Comparison of ENCODE assay signal across 8 cellular contexts in genomic region chr10:46597616-46598246, GRCh38. TPM values are rescaled to one million over a fixed set of nuclear protein-coding genes. Genes with fewer than 3 reads are reported as not detected.
DNase-seq lines count a peak whose midpoint lies in the region; ATAC-seq and TF ChIP-seq lines count a peak whose summit lies in the region.
"Not testable (repeated sequence)": the region's sequence is repeated elsewhere in the genome, so short reads cannot be mapped to it uniquely, and the experiment has no call there.

No MANE protein-coding gene starts in this region.

- H2AK5ac ChIP-seq in mesenchymal stem cell (ENCODE audit: low read length, severe bottlenecking): not testable (repeated sequence)

- H3K27ac ChIP-seq in RWPE2 (ENCODE audit: poor library complexity, severe bottlenecking): not testable (repeated sequence)
- peak overlapping the region; percentile 53 for H3K27ac ChIP-seq in mesenchymal stem cell (ENCODE audit: low read length, poor library complexity, severe bottlenecking)

- not testable (repeated sequence) for H3K18ac ChIP-seq in mesenchymal stem cell (ENCODE audit: low read depth in 1 of 2, low read length in 2 of 2)

- not testable (repeated sequence) for H3K4me1 Mint-ChIP-seq in Caco-2 (ENCODE audit: low read depth, unreplicated experiment); activated naive CD8-positive, alpha-beta T cell treated with anti-CD3 and anti-CD28 coated beads, Interleukin-2, amount 10 ng/mL, durations not matched to agents 7 days and 5 days; stimulated activated naive B cell treated with anti-CD40 and anti-IgM and Interleukin-4, amounts not matched to agents 10 μg/mL and 1 μg/mL and 100 μg/mL, for 72 hours

- not testable (repeated sequence) for H4K91ac ChIP-seq in mesenchymal stem cell (ENCODE audit: low read length)

- POLR2A ChIA-PET in Caco-2 (lab: Charles Lee); activated naive CD8-positive, alpha-beta T cell treated with anti-CD3 and anti-CD28 coated beads, Interleukin-2, amount 10 ng/mL, durations not matched to agents 7 days and 5 days (lab: Charles Lee): not testable (repeated sequence)

- not testable (repeated sequence) for H2AFZ ChIP-seq in mesenchymal stem cell (ENCODE audit: low read depth, low read length)

- H3K9me3 Mint-ChIP-seq in Caco-2 (ENCODE audit: unreplicated experiment); activated naive CD8-positive, alpha-beta T cell treated with anti-CD3 and anti-CD28 coated beads, Interleukin-2, amount 10 ng/mL, durations not matched to agents 7 days and 5 days; stimulated activated naive B cell treated with anti-CD40 and anti-IgM and Interleukin-4, amounts not matched to agents 10 μg/mL and 1 μg/mL and 100 μg/mL, for 72 hours: not testable (repeated sequence)

- H3K27me3 Mint-ChIP-seq in Caco-2 (ENCODE audit: insufficient read depth, unreplicated experiment); activated naive CD8-positive, alpha-beta T cell treated with anti-CD3 and anti-CD28 coated beads, Interleukin-2, amount 10 ng/mL, durations not matched to agents 7 days and 5 days; stimulated activated naive B cell treated with anti-CD40 and anti-IgM and Interleukin-4, amounts not matched to agents 10 μg/mL and 1 μg/mL and 100 μg/mL, for 72 hours: not testable (repeated sequence)

- CTCF ChIA-PET in Caco-2 (lab: Charles Lee): not testable (repeated sequence)

- H2BK120ac ChIP-seq in mesenchymal stem cell (ENCODE audit: low read depth, low read length): not testable (repeated sequence)

- H3K4me3 ChIP-seq in Caco-2 (ENCODE audit: low read depth, low read length): peak overlapping the region; percentile 47
- H3K4me3 ChIP-seq in RWPE2 (ENCODE audit: severe bottlenecking): not testable (repeated sequence)
- H3K4me3 ChIP-seq in fibroblast of pulmonary artery (replicated peaks; ENCODE audit: low read depth, low read length): peak overlapping the region; percentile 40
- H3K4me3 ChIP-seq in mesenchymal stem cell (ENCODE audit: insufficient read depth in 1 of 2, low read depth in 1 of 2, low read length in 2 of 2): peak overlapping the region; percentile 44 to 53

- intact Hi-C loops in Caco-2 (cut with micrococcal nuclease; ENCODE audit: unreplicated experiment): not testable (repeated sequence)

- not testable (repeated sequence) for H3K4me1 ChIP-seq in Caco-2; RWPE2 (ENCODE audit: insufficient read depth, poor library complexity, severe bottlenecking); mesenchymal stem cell (ENCODE audit: control insufficient read depth, insufficient read depth, low read depth, low read length)

- H2BK12ac ChIP-seq in mesenchymal stem cell (ENCODE audit: low read length in 2 of 2): not testable (repeated sequence)

- H2BK5ac ChIP-seq in mesenchymal stem cell (ENCODE audit: low read depth, low read length, poor library complexity, severe bottlenecking): not testable (repeated sequence)

- not testable (repeated sequence) for H4K8ac ChIP-seq in mesenchymal stem cell (ENCODE audit: low read length)

- DNase-seq in Caco-2: peak; percentile 64 to 79
- DNase-seq in RWPE2 (ENCODE audit: low spot score); fibroblast of pulmonary artery (ENCODE audit: low read depth); stimulated activated naive B cell treated with anti-CD40 and anti-IgM and Interleukin-4, amounts not matched to agents 10 μg/mL and 1 μg/mL and 100 μg/mL, for 72 hours: not testable (repeated sequence)
- DNase-seq in activated naive CD8-positive, alpha-beta T cell treated with anti-CD3 and anti-CD28 coated beads, Interleukin-2, amount 10 ng/mL, durations not matched to agents 7 days and 5 days: peak; percentile 60
- peak; percentile 12 for DNase-seq in mesenchymal stem cell

- 0% methylated on average over 6 of the region's 44 CpGs for WGBS in mesenchymal stem cell

- H3K27me3 ChIP-seq in Caco-2 (replicated peaks; ENCODE audit: control insufficient read depth, insufficient read depth, low read length); RWPE2 (ENCODE audit: insufficient read depth, poor library complexity, severe bottlenecking); mesenchymal stem cell (ENCODE audit: control insufficient read depth in 1 of 2, insufficient read depth in 1 of 2, low read length in 2 of 2): not testable (repeated sequence)

- H3K14ac ChIP-seq in mesenchymal stem cell (ENCODE audit: low read length in 2 of 2): not testable (repeated sequence)

- not testable (repeated sequence) for BruUV-seq in Caco-2 (replicated peaks; lab: Mats Ljungman, UMichigan)

- not testable (repeated sequence) for H3K9ac ChIP-seq in mesenchymal stem cell (ENCODE audit: low read length)

- not testable (repeated sequence) for H2BK15ac ChIP-seq in mesenchymal stem cell (ENCODE audit: low read depth, poor library complexity, severe bottlenecking)

- peak in 1 of 2 experiments; percentile 21 for TF ChIP-seq CTCF in Caco-2 (IDR thresholded peaks at IDR 0.05; ENCODE audit: insufficient read depth in 1 of 2, low read depth in 1 of 2, low read length in 1 of 2, severe bottlenecking in 1 of 2, unreplicated experiment in 1 of 2)
- TF ChIP-seq CTCF in RWPE2 (IDR thresholded peaks at IDR 0.05; ENCODE audit: poor library complexity, severe bottlenecking); fibroblast of pulmonary artery (IDR thresholded peaks at IDR 0.05; ENCODE audit: low read length, missing control alignments): not testable (repeated sequence)

- not testable (repeated sequence) for H3K36me3 ChIP-seq in Caco-2 (ENCODE audit: control insufficient read depth, insufficient read depth, low read length); RWPE2 (ENCODE audit: low read depth); mesenchymal stem cell (ENCODE audit: control insufficient read depth in 1 of 2, insufficient read depth in 2 of 2, low read depth in 1 of 2, low read length in 2 of 2)

- not testable (repeated sequence) for H3K4ac ChIP-seq in mesenchymal stem cell (ENCODE audit: low read depth in 1 of 2, low read length in 2 of 2)

- H3K4me3 Mint-ChIP-seq in Caco-2 (ENCODE audit: unreplicated experiment): peak overlapping the region; percentile 83
- peak overlapping the region; percentile 70 for H3K4me3 Mint-ChIP-seq in activated naive CD8-positive, alpha-beta T cell treated with anti-CD3 and anti-CD28 coated beads, Interleukin-2, amount 10 ng/mL, durations not matched to agents 7 days and 5 days
- H3K4me3 Mint-ChIP-seq in stimulated activated naive B cell treated with anti-CD40 and anti-IgM and Interleukin-4, amounts not matched to agents 10 μg/mL and 1 μg/mL and 100 μg/mL, for 72 hours: peak overlapping the region; percentile 30 to 41

- H3K23ac ChIP-seq in mesenchymal stem cell (ENCODE audit: low read length in 2 of 2): not testable (repeated sequence)

- not testable (repeated sequence) for H3K36me3 Mint-ChIP-seq in Caco-2 (ENCODE audit: insufficient read depth, unreplicated experiment); activated naive CD8-positive, alpha-beta T cell treated with anti-CD3 and anti-CD28 coated beads, Interleukin-2, amount 10 ng/mL, durations not matched to agents 7 days and 5 days; stimulated activated naive B cell treated with anti-CD40 and anti-IgM and Interleukin-4, amounts not matched to agents 10 μg/mL and 1 μg/mL and 100 μg/mL, for 72 hours

- H3K79me1 ChIP-seq in mesenchymal stem cell (replicated peaks; ENCODE audit: low read length, poor library complexity, severe bottlenecking): not testable (repeated sequence)

- not testable (repeated sequence) for H3K9me3 ChIP-seq in Caco-2; RWPE2 (ENCODE audit: severe bottlenecking); mesenchymal stem cell (ENCODE audit: control insufficient read depth, low read length)

- H3K4me2 ChIP-seq in mesenchymal stem cell (ENCODE audit: low read length, poor library complexity, severe bottlenecking): peak overlapping the region; percentile 50

- peak; percentile 79 for ATAC-seq in GM19467 (IDR thresholded peaks at IDR 0.05; ENCODE audit: unreplicated experiment)
- ATAC-seq in HG03095 (IDR thresholded peaks at IDR 0.05; ENCODE audit: unreplicated experiment): peak; percentile 87
- ATAC-seq in RWPE2 (ENCODE audit: low read depth): peak; percentile 84
- peak; percentile 82 for ATAC-seq in activated naive CD8-positive, alpha-beta T cell treated with anti-CD3 and anti-CD28 coated beads, Interleukin-2, amount 10 ng/mL, durations not matched to agents 7 days and 5 days (ENCODE audit: low read depth)
- peak; percentile 90 to 93 for ATAC-seq in stimulated activated naive B cell treated with anti-CD40 and anti-IgM and Interleukin-4, amounts not matched to agents 10 μg/mL and 1 μg/mL and 100 μg/mL, for 72 hours (replicated peaks)

- not testable (repeated sequence) for H3K27ac Mint-ChIP-seq in Caco-2 (ENCODE audit: unreplicated experiment); activated naive CD8-positive, alpha-beta T cell treated with anti-CD3 and anti-CD28 coated beads, Interleukin-2, amount 10 ng/mL, durations not matched to agents 7 days and 5 days; stimulated activated naive B cell treated with anti-CD40 and anti-IgM and Interleukin-4, amounts not matched to agents 10 μg/mL and 1 μg/mL and 100 μg/mL, for 72 hours

RNA-seq across cellular contexts. Expression of gene SYT15, which starts 18.8 kb away (rescaled TPM):
- total RNA-seq in Caco-2 (2022): 0.43 and 0.60 TPM in 2 replicates
- total RNA-seq in activated naive CD8-positive, alpha-beta T cell treated with anti-CD3 and anti-CD28 coated beads, Interleukin-2, amount 10 ng/mL, durations not matched to agents 7 days and 5 days: 1 to 10 TPM; 1.1 to 1.4 TPM
- 0.35 TPM for polyA plus RNA-seq in mesenchymal stem cell (2013, experiment 1 of 2)
- polyA plus RNA-seq in mesenchymal stem cell (2013, experiment 2 of 2): 0.82 TPM

RNA-seq across cellular contexts. Expression of gene GPRIN2, which starts 41.3 kb away (rescaled TPM):
- 3.0 and 3.7 TPM in 2 replicates for total RNA-seq in Caco-2 (2022)
- total RNA-seq in activated naive CD8-positive, alpha-beta T cell treated with anti-CD3 and anti-CD28 coated beads, Interleukin-2, amount 10 ng/mL, durations not matched to agents 7 days and 5 days: not detected
- not detected for polyA plus RNA-seq in mesenchymal stem cell (2013, experiment 1 of 2)
- polyA plus RNA-seq in mesenchymal stem cell (2013, experiment 2 of 2): 0.03 TPM
